Comparison of ENCODE assay signal across 8 cellular contexts in the genomic region with DNA sequence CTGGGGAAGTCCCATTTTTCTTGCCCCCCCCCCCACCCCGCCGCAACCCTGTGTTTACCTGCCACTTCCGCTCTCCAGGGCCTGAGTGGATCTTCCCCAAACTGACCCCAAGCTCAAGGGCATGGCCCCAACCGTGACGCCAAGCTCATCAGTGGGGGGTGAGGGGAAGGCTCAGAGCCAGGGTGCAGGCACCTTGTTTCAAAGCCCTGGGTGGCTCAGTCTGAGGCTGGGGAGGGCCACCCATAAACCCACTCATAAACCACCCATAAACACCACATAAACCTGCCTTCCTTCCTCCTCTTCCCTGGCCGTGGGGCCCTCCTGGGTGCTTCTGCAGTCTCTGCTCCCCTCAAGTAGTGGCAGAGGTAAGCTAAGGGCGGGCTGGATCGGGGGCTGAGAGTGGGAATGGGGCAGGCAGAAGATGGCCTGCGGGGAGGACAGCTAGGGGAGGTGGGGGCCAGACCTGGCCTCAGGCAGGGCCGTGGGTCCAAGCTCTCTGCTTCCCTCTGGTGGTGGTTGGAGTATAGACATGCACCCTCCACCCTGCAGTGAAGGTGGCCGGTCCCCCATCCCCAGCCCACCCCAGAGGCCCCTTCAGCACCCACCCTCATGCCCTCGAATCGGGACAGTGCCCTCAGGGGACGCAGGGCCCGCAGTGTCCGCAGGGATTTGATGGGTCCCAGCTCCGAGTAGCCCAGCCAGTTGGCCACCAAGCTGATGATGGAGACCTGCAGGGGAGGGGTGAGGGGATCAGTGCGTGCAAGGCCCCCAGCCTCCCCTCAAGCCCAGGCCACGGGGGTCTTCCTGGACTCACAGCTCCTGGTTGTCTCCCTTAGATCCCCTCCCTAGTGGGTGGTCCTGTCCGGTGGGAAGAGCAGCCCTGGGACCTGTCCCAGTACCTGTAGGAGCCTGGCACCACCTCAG. TPM values are rescaled to one million over a fixed set of nuclear protein-coding genes. Genes with fewer than 3 reads are reported as not detected.
DNase-seq lines count a peak whose midpoint lies in the region; ATAC-seq, FAIRE-seq and TF ChIP-seq lines count a peak whose summit lies in the region.

No MANE protein-coding gene starts in this region.

- no peaks in the 10 kb centered on the region for H3K4me1 Mint-ChIP-seq in Caco-2 (ENCODE audit: low read depth, unreplicated experiment)

- no TSS peak for BruUV-seq in Caco-2 (replicated peaks; lab: Mats Ljungman, UMichigan)

- no peak overlapping the region for H3K27ac Mint-ChIP-seq in Caco-2 (ENCODE audit: unreplicated experiment)

- ATAC-seq in GM21515 (IDR thresholded peaks at IDR 0.05; ENCODE audit: unreplicated experiment) = peak; percentile 54

- H2AFZ ChIP-seq in MM.1S (ENCODE audit: low read length) = peak overlapping the region; percentile 78

- no peaks in the 10 kb centered on the region for H3K79me2 ChIP-seq in MM.1S (ENCODE audit: low read length)

- no peaks in the 10 kb centered on the region for H3K9me2 ChIP-seq in MM.1S (replicated peaks; ENCODE audit: insufficient read depth, low read length)

- H3K27me3 ChIP-seq in Caco-2 (replicated peaks; ENCODE audit: control insufficient read depth, insufficient read depth, low read length) (no peaks in the 10 kb centered on the region), MM.1S (replicated peaks; ENCODE audit: insufficient read depth, low read length) (peaks cover 12% of the 10 kb centered on the region; the same call in 1 of the 2 replicates), WERI-Rb-1 (ENCODE audit: insufficient read depth, low read depth, severe bottlenecking) (no peaks in the 10 kb centered on the region), bronchial epithelial cell (ENCODE audit: control insufficient read depth, insufficient read depth, low read length) (no peaks in the 10 kb centered on the region)

- no peaks in the 10 kb centered on the region for H3F3A ChIP-seq in MM.1S (ENCODE audit: insufficient read depth, low read length)

- peaks cover 4% of the 10 kb centered on the region for H3K27me3 Mint-ChIP-seq in Caco-2 (ENCODE audit: insufficient read depth, unreplicated experiment)

- H3K4me3 ChIP-seq in Caco-2 (ENCODE audit: low read depth, low read length) (no peak overlapping the region), MM.1S (ENCODE audit: low read length) (no peak overlapping the region), WERI-Rb-1 (ENCODE audit: low read depth, low read length) (no peak overlapping the region), bronchial epithelial cell (ENCODE audit: low read depth, low read length) (no peak overlapping the region)

- CTCF ChIA-PET in Caco-2 (lab: Charles Lee) = interaction anchor here (0.5 to 2.3 kb wide), 26 partner anchors 8 to 794 kb away, joined by 3 to 41 read pairs (median 4); partner anchors contain the start of genes CSHL1, GH1 and GH2

- no peak overlapping the region; the same call in 1 of the 2 replicates for H3K9ac ChIP-seq in MM.1S (ENCODE audit: low read length)

- POLR2A ChIA-PET in Caco-2 (lab: Charles Lee) = no interaction called here

- H4K20me1 ChIP-seq in MM.1S (ENCODE audit: insufficient read depth, low read length) = no peaks in the 10 kb centered on the region

- intact Hi-C loops in Caco-2 (cut with micrococcal nuclease; ENCODE audit: unreplicated experiment) = loop anchor here (1.0 kb wide), 1 partner anchor 27 kb away; no protein-coding TSS in a partner anchor

- peak overlapping the region; percentile 41; the same call in 1 of the 2 replicates for H3K4me2 ChIP-seq in MM.1S (ENCODE audit: low read depth, low read length)

- H3K4me3 Mint-ChIP-seq in Caco-2 (ENCODE audit: unreplicated experiment) = no peak overlapping the region

- no peak for FAIRE-seq in bronchial epithelial cell (lab: Jason Lieb, UNC)

- no peaks in the 10 kb centered on the region for H3K4me1 ChIP-seq in Caco-2
- peaks cover 3% of the 10 kb centered on the region for H3K4me1 ChIP-seq in MM.1S (ENCODE audit: low read length)

- H3K27ac ChIP-seq in MM.1S (ENCODE audit: low read length) (no peak overlapping the region), WERI-Rb-1 (peak overlapping the region; percentile 35; the same call in 1 of the 2 replicates)

- H3K36me3 ChIP-seq in Caco-2 (ENCODE audit: control insufficient read depth, insufficient read depth, low read length) = no peaks in the 10 kb centered on the region
- H3K36me3 ChIP-seq in MM.1S (replicated peaks; ENCODE audit: insufficient read depth, low read length) = no peaks in the 10 kb centered on the region
- H3K36me3 ChIP-seq in WERI-Rb-1 = no peaks in the 10 kb centered on the region
- no peaks in the 10 kb centered on the region for H3K36me3 ChIP-seq in bronchial epithelial cell (ENCODE audit: control insufficient read depth, insufficient read depth, low read length)

- H3K9me3 ChIP-seq in Caco-2 (no peaks in the 10 kb centered on the region), MM.1S (replicated peaks; ENCODE audit: insufficient read depth, low read length) (no peaks in the 10 kb centered on the region), WERI-Rb-1 (ENCODE audit: severe bottlenecking) (no peaks in the 10 kb centered on the region)

- DNase-seq in Caco-2 = peak; percentile 61 to 76
- peak; percentile 58 for DNase-seq in MM.1S
- DNase-seq in WERI-Rb-1 = peak; percentile 80
- DNase-seq in bronchial epithelial cell (ENCODE audit: low read depth) = peak; percentile 6
- peak; percentile 71 for DNase-seq in left kidney (ENCODE audit: low read depth, low spot score)
- peak in 2 of 3 donors; percentile 46 to 79 for DNase-seq in stimulated activated CD4-positive, alpha-beta T cell treated with anti-CD3 and anti-CD28 coated beads, TNF-alpha, amount 100 ng/mL, for 48 hours (ENCODE audit: low read depth in 3 of 3)
- DNase-seq in NCI-H2107 treated with DMSO at 0.1 percent for 48 hours (lab: John Stamatoyannopoulos, UW; ENCODE audit: unreplicated experiment) = no peak

- peak; percentile 89 to 95 for TF ChIP-seq CTCF in Caco-2 (IDR thresholded peaks at IDR 0.05; ENCODE audit: insufficient read depth in 1 of 2, low read depth in 1 of 2, low read length in 1 of 2, severe bottlenecking in 1 of 2, unreplicated experiment in 1 of 2)
- peak; percentile 68 for TF ChIP-seq CTCF in MM.1S (IDR thresholded peaks at IDR 0.05; ENCODE audit: low read length)
- TF ChIP-seq CTCF in WERI-Rb-1 (IDR thresholded peaks at IDR 0.05; ENCODE audit: low read depth, low read length) = peak; percentile 97
- peak; percentile 82 for TF ChIP-seq CTCF in bronchial epithelial cell (IDR thresholded peaks at IDR 0.05; ENCODE audit: insufficient read depth, low read length, severe bottlenecking)

- H3K9me3 Mint-ChIP-seq in Caco-2 (ENCODE audit: unreplicated experiment) = no peaks in the 10 kb centered on the region

- peaks cover 8% of the 10 kb centered on the region for H3K36me3 Mint-ChIP-seq in Caco-2 (ENCODE audit: insufficient read depth, unreplicated experiment)

RNA-seq across cellular contexts. Expression of gene CD79B, which starts 14.6 kb away (rescaled TPM):
- total RNA-seq in Caco-2 (2022) = not detected in 2 replicates
- not detected in 2 replicates for total RNA-seq in bronchial epithelial cell

RNA-seq across cellular contexts. Expression of gene SCN4A, which starts 26.0 kb away (rescaled TPM):
- not detected in 2 replicates for total RNA-seq in Caco-2 (2022)
- total RNA-seq in bronchial epithelial cell = under 0.01 and 0.90 TPM in 2 replicates

RNA-seq across cellular contexts. Expression of gene GH1, which starts 28.1 kb away (rescaled TPM):
- total RNA-seq in Caco-2 (2022) (not detected in 2 replicates), bronchial epithelial cell (not detected in 2 replicates)

RNA-seq across cellular contexts. Expression of gene CSHL1, which starts 35.6 kb away (rescaled TPM):
- not detected in 2 replicates for total RNA-seq in Caco-2 (2022)
- not detected in 2 replicates for total RNA-seq in bronchial epithelial cell

RNA-seq across cellular contexts. Expression of gene CSH1, which starts 50.3 kb away (rescaled TPM):
- total RNA-seq in Caco-2 (2022) (not detected in 2 replicates), bronchial epithelial cell (not detected in 2 replicates)
